In the genomic region with DNA sequence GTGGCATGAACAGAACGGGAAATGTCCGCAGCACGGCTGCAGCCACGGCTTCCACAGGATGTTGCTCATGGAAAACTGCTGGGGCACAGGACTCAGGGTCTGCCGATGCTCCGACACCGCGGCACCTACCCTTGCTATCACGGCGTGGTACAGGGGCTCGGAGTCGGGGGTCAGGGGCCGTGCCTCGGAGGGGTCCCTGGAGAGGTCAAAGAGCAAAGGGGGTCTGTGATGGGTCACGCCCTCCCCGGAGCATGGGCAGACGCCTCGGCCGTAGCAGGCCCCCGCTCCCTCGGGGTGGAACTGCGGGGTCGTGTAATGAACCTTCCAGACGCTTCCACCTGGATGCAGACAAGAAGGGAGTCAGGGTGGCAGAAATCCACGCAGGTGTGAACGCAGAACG, we compare ENCODE assay signal across 35 cellular contexts.
"Had no signal": no experiment of that assay in that cellular context is flagged by ENCODE, and none has a peak within 500 bp of the region (broad histone marks: within the 10 kb centered on the region; RNA-seq: fewer than 3 reads in every experiment).

No MANE protein-coding gene starts in this region.

- H3K27ac ChIP-seq: KMS-11 had no signal

- DNase-seq: Karpas-422, Kasumi-1, KG1, MG63, MM.1S, MV-4-11, NCI-H1048, NCI-H1092, NCI-H1092 treated with DMSO at 0.1 percent for 48 hours, NCI-H1105, NCI-H1417, NCI-H1417 treated with DMSO at 0.1 percent for 48 hours, NCI-H1436, NCI-H1436 treated with DMSO at 0.1 percent for 48 hours, NCI-H146, NCI-H1694, NCI-H1694 treated with DMSO at 0.1 percent for 48 hours, NCI-H187, NCI-H187 treated with DMSO at 0.1 percent for 48 hours, NCI-H1930, NCI-H2029, NCI-H2029 treated with DMSO at 0.1 percent for 48 hours, NCI-H2081, NCI-H2081 treated with DMSO at 0.1 percent for 48 hours, NCI-H2107, NCI-H2171, NCI-H2171 treated with DMSO at 0.1 percent for 48 hours, NCI-H2227 treated with DMSO at 0.1 percent for 48 hours, NCI-H226, NCI-H345, NCI-H446, NCI-H446 treated with DMSO at 0.1 percent for 48 hours, NCI-H510A, NCI-H510A treated with DMSO at 0.1 percent for 48 hours had no signal

- H3K4me3 ChIP-seq: MG63 had no signal

- H3K9me3 ChIP-seq: MG63 had no signal

- H3K27me3 ChIP-seq: MG63 had no signal

- H3K36me3 ChIP-seq: MG63 had no signal
